Comparison of ENCODE assay signal across 16 cellular contexts in genomic region chr17:13734880-13735279, GRCh38.
DNase-seq lines count a peak whose midpoint lies in the region; ATAC-seq and TF ChIP-seq lines count a peak whose summit lies in the region.
"Had no signal": no experiment of that assay in that cellular context is flagged by ENCODE, and none has a peak within 500 bp of the region (broad histone marks: within the 10 kb centered on the region; RNA-seq: fewer than 3 reads in every experiment).

No MANE protein-coding gene starts in this region.

- TF ChIP-seq CTCF in WERI-Rb-1 (IDR thresholded peaks at IDR 0.05; ENCODE audit: low read depth, low read length) = no peak

- no peak for ATAC-seq in activated T-cell treated with anti-CD3 and anti-CD28 coated beads, Interleukin-2, amount 50 U/mL, for 72 hours (replicated peaks in 1 of 2)
- ATAC-seq in GM19023 (IDR thresholded peaks at IDR 0.05; ENCODE audit: unreplicated experiment) (no peak), HG02970 (IDR thresholded peaks at IDR 0.05; ENCODE audit: low FRiP score, unreplicated experiment) (no peak)

- H3K4me1 Mint-ChIP-seq in activated T-cell treated with anti-CD3 and anti-CD28 coated beads, Interleukin-2, amount 50 U/mL, for 72 hours (ENCODE audit: low read depth) = no peaks in the 10 kb centered on the region
- H3K4me1 Mint-ChIP-seq: CD14-positive monocyte; CD4-positive, alpha-beta memory T cell had no signal

- H3K27me3 Mint-ChIP-seq in activated T-cell treated with anti-CD3 and anti-CD28 coated beads, Interleukin-2, amount 50 U/mL, for 72 hours (ENCODE audit: low read depth) = no peaks in the 10 kb centered on the region
- H3K27me3 Mint-ChIP-seq: CD4-positive, alpha-beta memory T cell had no signal

- H3K36me3 ChIP-seq in WERI-Rb-1 = no peaks in the 10 kb centered on the region
- H3K36me3 ChIP-seq: BLaER1, HAP-1 had no signal

- no peaks in the 10 kb centered on the region for H3K9me3 ChIP-seq in WERI-Rb-1 (ENCODE audit: severe bottlenecking)
- H3K9me3 ChIP-seq: HAP-1 had no signal

- no peaks in the 10 kb centered on the region for H3K27me3 ChIP-seq in WERI-Rb-1 (ENCODE audit: insufficient read depth, low read depth, severe bottlenecking)
- H3K27me3 ChIP-seq: BLaER1 had no signal

- H3K27ac ChIP-seq in WERI-Rb-1 = peak overlapping the region; percentile 56
- H3K27ac ChIP-seq: BLaER1 had no signal

- H3K4me3 ChIP-seq in WERI-Rb-1 (ENCODE audit: low read depth, low read length) = no peak overlapping the region
- H3K4me3 ChIP-seq: BLaER1, HAP-1 had no signal

- no peak for DNase-seq in activated T-cell treated with anti-CD3 and anti-CD28 coated beads, Interleukin-2, amount 50 U/mL, for 72 hours
- DNase-seq in activated T-cell treated with anti-CD3 and anti-CD28 coated beads for 4 hours (no peak), MV-4-11 (lab: John Stamatoyannopoulos, UW) (peak; percentile 63), WERI-Rb-1 (no peak), T-helper 1 cell (no peak), erythroblast (lab: John Stamatoyannopoulos, UW) (no peak)
- DNase-seq: 8988T; CD4-positive, alpha-beta memory T cell; DMS153; DMS79; GDM1 had no signal

- peaks cover 0 to 5% of the 10 kb centered on the region in 2 donors for H3K9me3 Mint-ChIP-seq in activated T-cell treated with anti-CD3 and anti-CD28 coated beads, Interleukin-2, amount 50 U/mL, for 72 hours

- no peak for TF ChIP-seq POLR2A in erythroblast (IDR thresholded peaks at IDR 0.05; ENCODE audit: low read length)

- H3K27ac Mint-ChIP-seq in activated T-cell treated with anti-CD3 and anti-CD28 coated beads, Interleukin-2, amount 50 U/mL, for 72 hours = peak overlapping the region; percentile 56
- H3K27ac Mint-ChIP-seq: CD14-positive monocyte; CD4-positive, alpha-beta memory T cell had no signal

- no peak overlapping the region for H3K4me3 Mint-ChIP-seq in activated T-cell treated with anti-CD3 and anti-CD28 coated beads, Interleukin-2, amount 50 U/mL, for 72 hours
- H3K4me3 Mint-ChIP-seq: CD14-positive monocyte; CD4-positive, alpha-beta memory T cell had no signal

- peaks cover 0 to 1% of the 10 kb centered on the region in 2 donors for H3K36me3 Mint-ChIP-seq in activated T-cell treated with anti-CD3 and anti-CD28 coated beads, Interleukin-2, amount 50 U/mL, for 72 hours (ENCODE audit: insufficient read depth in 2 of 2)
- H3K36me3 Mint-ChIP-seq: CD14-positive monocyte had no signal
